21 cellular contexts compared by ENCODE assay signal in the genomic region with DNA sequence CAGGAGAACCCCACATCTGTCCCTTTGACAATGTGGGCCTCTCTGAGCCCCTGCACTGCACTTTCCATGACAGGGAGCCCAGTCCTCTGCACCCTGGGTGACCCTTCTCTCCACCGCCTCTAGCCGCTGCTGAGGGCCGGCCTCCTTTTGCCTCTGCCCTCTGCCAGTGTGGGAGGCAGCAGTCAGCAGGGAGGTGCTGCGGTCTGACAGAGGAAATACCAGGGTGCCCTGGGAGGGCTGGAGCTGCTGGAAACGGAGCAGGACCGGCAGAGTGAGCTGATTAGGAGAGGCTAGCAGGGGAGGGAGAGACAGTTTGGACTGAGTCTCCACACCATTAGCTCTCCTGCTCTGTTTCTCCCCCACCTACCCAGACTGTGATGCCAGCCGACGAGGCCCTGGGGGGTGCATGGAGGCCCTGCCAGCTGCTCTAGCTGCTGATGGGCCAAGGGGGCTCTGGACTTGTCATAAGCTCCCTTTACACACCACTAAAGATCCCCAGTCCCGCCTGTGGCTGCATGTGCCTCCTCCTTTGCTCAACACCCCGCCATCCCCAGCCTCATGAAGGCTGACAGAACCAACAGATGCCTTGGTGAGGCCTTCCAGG.
"Had no signal": no experiment of that assay in that cellular context is flagged by ENCODE, and none has a peak within 500 bp of the region (broad histone marks: within the 10 kb centered on the region; RNA-seq: fewer than 3 reads in every experiment).

No MANE protein-coding gene starts in this region.

- H3K27ac ChIP-seq: body of pancreas, cardiac muscle cell, foreskin keratinocyte, left lung, thyroid gland, VCaP had no signal

- DNase-seq: activated CD4-positive, alpha-beta memory T cell treated with anti-CD3 and anti-CD28 coated beads, Interleukin-2, amount 10 ng/mL, durations not matched to agents 7 days and 5 days; activated CD4-positive, alpha-beta T cell treated with anti-CD3 and anti-CD28 coated beads, Interleukin-2, amount 10 ng/mL, durations not matched to agents 24 days and 14 days; activated effector memory CD4-positive, alpha-beta T cell treated with Interleukin-2 at 50 U/mL for 16 hours; activated naive CD4-positive, alpha-beta T cell treated with anti-CD3 and anti-CD28 coated beads, Interleukin-2, amount 50 U/mL, for 16 hours; activated naive CD8-positive, alpha-beta T cell treated with anti-CD3 and anti-CD28 coated beads, Interleukin-2, amount 50 U/mL, for 24 hours; activated T-cell treated with anti-CD3 and anti-CD28 coated beads, Interleukin-2, amount 50 U/mL, for 72 hours; body of pancreas; dermis blood vessel endothelial cell; effector memory CD4-positive, alpha-beta T cell; foreskin keratinocyte; midbrain; natural killer cell; retina; stimulated activated CD4-positive, alpha-beta T cell treated with anti-CD3 and anti-CD28 coated beads, Interleukin-4, amount 100 ng/mL, for 24 hours; substantia nigra; T-helper 9 cell; thyroid gland had no signal

- H3K4me3 ChIP-seq: body of pancreas, cardiac muscle cell, left lung, thyroid gland had no signal

- H3K9me3 ChIP-seq: body of pancreas, left lung, thyroid gland had no signal

- H3K4me1 ChIP-seq: body of pancreas, foreskin keratinocyte, left lung, thyroid gland had no signal

- ATAC-seq: activated CD4-positive, CD25-positive, alpha-beta regulatory T cell treated with anti-CD3 and anti-CD28 coated beads, Interleukin-2, amount 50 U/mL, for 24 hours; activated T-cell treated with anti-CD3 and anti-CD28 coated beads, Interleukin-2, amount 50 U/mL, for 72 hours; body of pancreas; foreskin keratinocyte; left lung; natural killer cell had no signal

- H3K36me3 ChIP-seq: cardiac muscle cell, left lung, thyroid gland had no signal
